Comparison of ENCODE assay signal across 26 cellular contexts in genomic region chrX:150038356-150038755, GRCh38.
DNase-seq lines count a peak whose midpoint lies in the region; ATAC-seq, FAIRE-seq and TF ChIP-seq lines count a peak whose summit lies in the region.
"Had no signal": no experiment of that assay in that cellular context is flagged by ENCODE, and none has a peak within 500 bp of the region (broad histone marks: within the 10 kb centered on the region; RNA-seq: fewer than 3 reads in every experiment).

No MANE protein-coding gene starts in this region.

- H2AFZ ChIP-seq in GM23248 (no peak overlapping the region), endothelial cell of umbilical vein (ENCODE audit: low read depth, low read length) (no peak overlapping the region), smooth muscle cell (ENCODE audit: low read depth) (no peak overlapping the region)

- no peaks in the 10 kb centered on the region for H4K20me1 ChIP-seq in GM23248 (ENCODE audit: insufficient read depth)
- no peaks in the 10 kb centered on the region for H4K20me1 ChIP-seq in endothelial cell of umbilical vein (replicated peaks; ENCODE audit: control insufficient read depth, extremely low read depth, insufficient read depth, low read length)
- no peaks in the 10 kb centered on the region for H4K20me1 ChIP-seq in smooth muscle cell (ENCODE audit: low read depth)

- POLR2A ChIA-PET in endothelial cell of umbilical vein (lab: Charles Lee): no interaction called here

- H3K9me2 ChIP-seq in GM23248 (ENCODE audit: insufficient read depth): no peaks in the 10 kb centered on the region

- CTCF ChIA-PET in endothelial cell of umbilical vein (lab: Charles Lee): no interaction called here

- no peak for TF ChIP-seq POLR2A in endothelial cell of umbilical vein (IDR thresholded peaks at IDR 0.05; ENCODE audit: low read depth, low read length)

- H3K4me3 ChIP-seq in GM23248 (no peak overlapping the region), endothelial cell of umbilical vein (replicated peaks in 1 of 3; ENCODE audit: insufficient read depth in 1 of 3, low read depth in 1 of 3, low read length in 3 of 3) (no peak overlapping the region), smooth muscle cell (no peak overlapping the region)
- H3K4me3 ChIP-seq: K562, mucosa of descending colon, pancreas, Peyer's patch, SK-N-MC, uterus had no signal

- no peaks in the 10 kb centered on the region for H3K9me3 ChIP-seq in GM23248 (ENCODE audit: low read depth)
- no peaks in the 10 kb centered on the region for H3K9me3 ChIP-seq in endothelial cell of umbilical vein (replicated peaks; ENCODE audit: control insufficient read depth, insufficient read depth, low read length)
- H3K9me3 ChIP-seq in smooth muscle cell (replicated peaks; ENCODE audit: low read depth): peaks cover 13% of the 10 kb centered on the region
- H3K9me3 ChIP-seq: mucosa of descending colon, pancreas, Peyer's patch, uterus had no signal

- TF ChIP-seq CTCF in endothelial cell of umbilical vein (IDR thresholded peaks at IDR 0.05; ENCODE audit: extremely low read depth in 1 of 2, insufficient read depth in 1 of 2, low read depth in 1 of 2, low read length in 2 of 2) (no peak), smooth muscle cell (IDR thresholded peaks at IDR 0.05; ENCODE audit: borderline replicate concordance, insufficient read depth, poor library complexity, severe bottlenecking) (no peak)

- in situ Hi-C loops in GM23248 (cut with MboI): no loop called here

- FAIRE-seq in endothelial cell of umbilical vein (lab: Jason Lieb, UNC): no peak
- FAIRE-seq: K562 had no signal

- H3K4me2 ChIP-seq in GM23248 (ENCODE audit: unreplicated experiment) (peak overlapping the region; percentile 18), endothelial cell of umbilical vein (ENCODE audit: insufficient read depth, low read length) (no peak overlapping the region), smooth muscle cell (no peak overlapping the region)

- ATAC-seq in HG03565 (IDR thresholded peaks at IDR 0.05; ENCODE audit: unreplicated experiment): no peak
- ATAC-seq: K562; mucosa of descending colon; pancreas; stimulated activated memory B cell treated with anti-CD40 and anti-IgM and Interleukin-4, amounts not matched to agents 10 μg/mL and 1 μg/mL and 100 μg/mL, for 72 hours had no signal

- peaks cover 34% of the 10 kb centered on the region for H3F3A ChIP-seq in GM23248 (ENCODE audit: insufficient read depth)
- H3F3A ChIP-seq in smooth muscle cell (ENCODE audit: low read depth): no peaks in the 10 kb centered on the region

- H3K79me2 ChIP-seq in GM23248 (ENCODE audit: insufficient read depth): no peaks in the 10 kb centered on the region
- no peaks in the 10 kb centered on the region for H3K79me2 ChIP-seq in endothelial cell of umbilical vein (ENCODE audit: control insufficient read depth, insufficient read depth, low read length)
- H3K79me2 ChIP-seq in smooth muscle cell (ENCODE audit: low read depth): no peaks in the 10 kb centered on the region

- peaks cover 34% of the 10 kb centered on the region for H3K4me1 ChIP-seq in GM23248 (ENCODE audit: insufficient read depth)
- H3K4me1 ChIP-seq in endothelial cell of umbilical vein (ENCODE audit: control insufficient read depth, extremely low read depth, insufficient read depth, low read length): peaks cover 31% of the 10 kb centered on the region
- H3K4me1 ChIP-seq in smooth muscle cell (ENCODE audit: low read depth): peaks cover 3% of the 10 kb centered on the region
- H3K4me1 ChIP-seq: pancreas, Peyer's patch, uterus had no signal

- intact Hi-C loops in endothelial cell of umbilical vein (cut with micrococcal nuclease): loop anchor here (5.0 to 10.0 kb wide), 4 partner anchors 49 to 326 kb away; partner anchors contain the start of gene MAMLD1

- H3K9me1 ChIP-seq in endothelial cell of umbilical vein (replicated peaks; ENCODE audit: control insufficient read depth, extremely low read depth, insufficient read depth, low read length): no peaks in the 10 kb centered on the region

- H3K27me3 ChIP-seq in GM23248 (replicated peaks; ENCODE audit: insufficient read depth) (no peaks in the 10 kb centered on the region), endothelial cell of umbilical vein (ENCODE audit: control insufficient read depth in 2 of 2, insufficient read depth in 2 of 2, low read length in 2 of 2) (no peaks in the 10 kb centered on the region), smooth muscle cell (ENCODE audit: low read depth) (no peaks in the 10 kb centered on the region)
- H3K27me3 ChIP-seq: pancreas, Peyer's patch, uterus had no signal

- 89 to 97% methylated on average over 3 of the region's 3 CpGs for WGBS in GM23248 (ENCODE audit: low coverage in 1 of 2, low lambda C conversion rate in 2 of 2, missing lambda C conversion rate in 2 of 2), 2 experiments
- WGBS in smooth muscle cell (ENCODE audit: low lambda C conversion rate): 51% methylated on average over 3 of the region's 3 CpGs

- DNase-seq in GM23248 (no peak), RPMI7951 (ENCODE audit: low read depth) (peak; percentile 20), endothelial cell of umbilical vein (ENCODE audit: low read depth, low spot score) (no peak), smooth muscle cell (lab: John Stamatoyannopoulos, UW; ENCODE audit: unreplicated experiment) (no peak), RKO (ENCODE audit: low spot score) (no peak)
- no peak for DNase-seq in activated naive CD4-positive, alpha-beta T cell treated with Interleukin-2 at 50 U/mL for 16 hours
- DNase-seq: activated CD4-positive, alpha-beta T cell treated with anti-CD3 and anti-CD28 coated beads for 4 hours; activated CD8-positive, alpha-beta memory T cell treated with anti-CD3 and anti-CD28 coated beads for 24 hours; activated effector memory CD4-positive, alpha-beta T cell treated with Interleukin-2 at 50 U/mL for 16 hours; DMS53; glutamatergic neuron; H9; kidney; MM.1S; mucosa of descending colon; NCI-H2029 treated with DMSO at 0.1 percent for 48 hours; NCI-H526 treated with DMSO at 0.1 percent for 48 hours; pancreas; Peyer's patch; stimulated activated CD4-positive, alpha-beta T cell treated with anti-CD3 and anti-CD28 coated beads, Interleukin-12 subunit alpha, Interleukin-12 subunit beta, amount 100 ng/mL, for 4 hours; stimulated activated CD4-positive, alpha-beta T cell treated with anti-CD3 and anti-CD28 coated beads, Interleukin-4, amount 100 ng/mL, for 4 hours; uterus had no signal

- no peaks in the 10 kb centered on the region for H3K36me3 ChIP-seq in GM23248 (ENCODE audit: low read depth)
- H3K36me3 ChIP-seq in endothelial cell of umbilical vein (ENCODE audit: control insufficient read depth in 2 of 2, extremely low read depth in 1 of 2, insufficient read depth in 2 of 2, low read length in 2 of 2): no peaks in the 10 kb centered on the region
- H3K36me3 ChIP-seq in smooth muscle cell (ENCODE audit: low read depth): no peaks in the 10 kb centered on the region
- H3K36me3 ChIP-seq: pancreas, Peyer's patch, uterus had no signal

- H3K9ac ChIP-seq in GM23248: no peak overlapping the region
- H3K9ac ChIP-seq in endothelial cell of umbilical vein (replicated peaks; ENCODE audit: extremely low read depth, insufficient read depth, low read length): no peak overlapping the region
- no peak overlapping the region for H3K9ac ChIP-seq in smooth muscle cell (ENCODE audit: low read depth)

- dilution Hi-C loops in endothelial cell of umbilical vein (cut with MboI; ENCODE audit: extremely low pct_ligation_motif_present, low sequenced_read_pairs): no loop called here

- H3K27ac ChIP-seq in GM23248 (peak overlapping the region; percentile 20; the same call in 1 of the 2 replicates), endothelial cell of umbilical vein (ENCODE audit: insufficient read depth, low read depth, low read length) (peak overlapping the region; percentile 11), smooth muscle cell (ENCODE audit: low read depth) (peak overlapping the region; percentile 10)
- H3K27ac ChIP-seq: pancreas, Peyer's patch, SK-N-MC, uterus had no signal

- no TSS peak for BruUV-seq in endothelial cell of umbilical vein (replicated peaks; lab: Mats Ljungman, UMichigan)

TF ChIP-seq in endothelial cell of umbilical vein, 7 proteins besides CTCF, POLR2A, EP300 and RAD21:
- TF ChIP-seq GATA2 (IDR thresholded peaks at IDR 0.05; ENCODE audit: insufficient read depth, insufficient read length, low read depth, low read length) (no peak), EZH2 (IDR thresholded peaks at IDR 0.05; ENCODE audit: borderline replicate concordance, low read depth, low read length, severe bottlenecking) (no peak), MYC (IDR thresholded peaks at IDR 0.05; ENCODE audit: low read depth, low read length) (no peak), MAX (IDR thresholded peaks at IDR 0.05; ENCODE audit: insufficient read depth, insufficient read length) (no peak), POLR2AphosphoS5 (IDR thresholded peaks at IDR 0.05; ENCODE audit: insufficient read depth, low read depth, low read length) (no peak), FOS (IDR thresholded peaks at IDR 0.05; ENCODE audit: borderline replicate concordance, insufficient read depth, low read length) (no peak), JUN (IDR thresholded peaks at IDR 0.05; ENCODE audit: borderline replicate concordance, insufficient read depth, insufficient read length, low read depth) (no peak)
TF ChIP-seq in endothelial cell of umbilical vein: peak in this region for 0.
